ENCODE assay signal across 1 cellular context in the genomic region with DNA sequence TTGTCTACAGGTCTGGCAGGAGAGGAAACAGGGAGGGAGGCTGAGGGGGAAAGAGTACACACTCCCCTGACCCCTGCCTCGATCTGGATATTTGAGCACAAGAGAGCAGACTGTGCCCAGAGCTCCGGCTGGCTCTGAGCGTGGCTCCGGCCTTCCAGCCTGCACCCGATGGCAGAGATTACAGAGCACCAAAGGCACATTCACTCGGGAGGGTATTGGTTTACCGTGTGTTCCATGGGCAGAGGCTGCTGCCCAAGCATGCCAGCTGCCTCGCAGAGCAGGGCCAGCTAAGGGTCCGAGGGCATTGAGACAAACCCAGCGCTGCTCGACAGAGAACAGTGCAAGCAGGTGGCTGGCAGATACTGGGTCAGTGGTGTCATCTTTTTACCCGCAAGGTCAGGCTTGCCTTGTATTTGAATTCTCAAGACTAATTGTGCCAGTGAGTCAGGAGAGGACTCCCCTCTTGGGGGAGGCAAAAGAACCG.
TF ChIP-seq lines count a peak whose summit lies in the region.

No MANE protein-coding gene starts in this region.

TF ChIP-seq in IMR-90, 13 proteins besides CTCF, POLR2A, EP300 and RAD21:
- TF ChIP-seq, protein P1, sequence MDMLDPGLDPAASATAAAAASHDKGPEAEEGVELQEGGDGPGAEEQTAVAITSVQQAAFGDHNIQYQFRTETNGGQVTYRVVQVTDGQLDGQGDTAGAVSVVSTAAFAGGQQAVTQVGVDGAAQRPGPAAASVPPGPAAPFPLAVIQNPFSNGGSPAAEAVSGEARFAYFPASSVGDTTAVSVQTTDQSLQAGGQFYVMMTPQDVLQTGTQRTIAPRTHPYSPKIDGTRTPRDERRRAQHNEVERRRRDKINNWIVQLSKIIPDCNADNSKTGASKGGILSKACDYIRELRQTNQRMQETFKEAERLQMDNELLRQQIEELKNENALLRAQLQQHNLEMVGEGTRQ (IDR thresholded peaks at IDR 0.05; ENCODE audit: low read depth, low read length): no peak
- no peak for TF ChIP-seq CHD1 (IDR thresholded peaks at IDR 0.05; ENCODE audit: low read depth, low read length)
- TF ChIP-seq MAFK (IDR thresholded peaks at IDR 0.05; ENCODE audit: low read depth, low read length): no peak
- no peak for TF ChIP-seq NFE2L2 (IDR thresholded peaks at IDR 0.05; ENCODE audit: low read depth, low read length)
- TF ChIP-seq CEBPB (IDR thresholded peaks at IDR 0.05; ENCODE audit: low read depth, low read length): no peak
- no peak for TF ChIP-seq MAZ (IDR thresholded peaks at IDR 0.05; ENCODE audit: borderline replicate concordance, low read depth, low read length)
- TF ChIP-seq, protein P2, sequence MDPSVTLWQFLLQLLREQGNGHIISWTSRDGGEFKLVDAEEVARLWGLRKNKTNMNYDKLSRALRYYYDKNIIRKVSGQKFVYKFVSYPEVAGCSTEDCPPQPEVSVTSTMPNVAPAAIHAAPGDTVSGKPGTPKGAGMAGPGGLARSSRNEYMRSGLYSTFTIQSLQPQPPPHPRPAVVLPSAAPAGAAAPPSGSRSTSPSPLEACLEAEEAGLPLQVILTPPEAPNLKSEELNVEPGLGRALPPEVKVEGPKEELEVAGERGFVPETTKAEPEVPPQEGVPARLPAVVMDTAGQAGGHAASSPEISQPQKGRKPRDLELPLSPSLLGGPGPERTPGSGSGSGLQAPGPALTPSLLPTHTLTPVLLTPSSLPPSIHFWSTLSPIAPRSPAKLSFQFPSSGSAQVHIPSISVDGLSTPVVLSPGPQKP (IDR thresholded peaks at IDR 0.05; ENCODE audit: borderline replicate concordance, low read depth, low read length): no peak
- no peak for TF ChIP-seq RCOR1 (IDR thresholded peaks at IDR 0.05; ENCODE audit: insufficient replicate concordance, low read length)
- no peak for TF ChIP-seq BHLHE40 (IDR thresholded peaks at IDR 0.05; ENCODE audit: low read depth, low read length)
- no peak for TF ChIP-seq SMC3 (IDR thresholded peaks at IDR 0.05; ENCODE audit: low read depth, low read length)
- TF ChIP-seq RFX5 (IDR thresholded peaks at IDR 0.05; ENCODE audit: low read depth, low read length): no peak
- no peak for TF ChIP-seq MXI1 (IDR thresholded peaks at IDR 0.05; ENCODE audit: borderline replicate concordance, low read depth, low read length)
- no peak for TF ChIP-seq FOS (IDR thresholded peaks at IDR 0.05; ENCODE audit: low read depth, low read length)
